ENCODE assay signal across 1 cellular context in the genomic region with DNA sequence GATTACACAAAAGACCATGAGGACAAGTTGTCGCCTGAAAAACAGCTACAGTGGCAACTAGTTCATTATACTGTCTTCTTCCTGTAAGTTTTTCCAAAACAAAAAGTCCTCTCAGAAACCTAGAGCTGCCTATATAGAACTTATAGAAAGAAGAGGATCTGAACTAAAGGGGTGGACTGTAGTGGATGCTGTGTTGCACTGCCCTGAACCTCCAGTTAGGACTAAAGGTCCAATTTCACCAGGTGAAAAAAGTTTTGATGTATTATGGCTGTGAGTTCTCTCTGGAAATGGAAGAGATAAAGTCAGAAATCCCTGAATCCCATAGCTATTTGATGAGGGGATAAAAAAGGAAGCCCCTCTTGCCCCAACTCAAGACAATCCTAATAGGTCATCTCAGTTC.
TF ChIP-seq lines count a peak whose summit lies in the region.

No MANE protein-coding gene starts in this region.

TF ChIP-seq in HepG2, 621 proteins besides CTCF, POLR2A, EP300 and RAD21 (continued from another document):
- TF ChIP-seq, protein P1, sequence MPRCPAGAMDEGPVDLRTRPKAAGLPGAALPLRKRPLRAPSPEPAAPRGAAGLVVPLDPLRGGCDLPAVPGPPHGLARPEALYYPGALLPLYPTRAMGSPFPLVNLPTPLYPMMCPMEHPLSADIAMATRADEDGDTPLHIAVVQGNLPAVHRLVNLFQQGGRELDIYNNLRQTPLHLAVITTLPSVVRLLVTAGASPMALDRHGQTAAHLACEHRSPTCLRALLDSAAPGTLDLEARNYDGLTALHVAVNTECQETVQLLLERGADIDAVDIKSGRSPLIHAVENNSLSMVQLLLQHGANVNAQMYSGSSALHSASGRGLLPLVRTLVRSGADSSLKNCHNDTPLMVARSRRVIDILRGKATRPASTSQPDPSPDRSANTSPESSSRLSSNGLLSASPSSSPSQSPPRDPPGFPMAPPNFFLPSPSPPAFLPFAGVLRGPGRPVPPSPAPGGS (CRISPR knock-in tag; IDR thresholded peaks at IDR 0.05) = no peak
- no peak for TF ChIP-seq THYN1 (CRISPR knock-in tag; IDR thresholded peaks at IDR 0.05; ENCODE audit: borderline replicate concordance, low read depth)
- TF ChIP-seq, protein P2, sequence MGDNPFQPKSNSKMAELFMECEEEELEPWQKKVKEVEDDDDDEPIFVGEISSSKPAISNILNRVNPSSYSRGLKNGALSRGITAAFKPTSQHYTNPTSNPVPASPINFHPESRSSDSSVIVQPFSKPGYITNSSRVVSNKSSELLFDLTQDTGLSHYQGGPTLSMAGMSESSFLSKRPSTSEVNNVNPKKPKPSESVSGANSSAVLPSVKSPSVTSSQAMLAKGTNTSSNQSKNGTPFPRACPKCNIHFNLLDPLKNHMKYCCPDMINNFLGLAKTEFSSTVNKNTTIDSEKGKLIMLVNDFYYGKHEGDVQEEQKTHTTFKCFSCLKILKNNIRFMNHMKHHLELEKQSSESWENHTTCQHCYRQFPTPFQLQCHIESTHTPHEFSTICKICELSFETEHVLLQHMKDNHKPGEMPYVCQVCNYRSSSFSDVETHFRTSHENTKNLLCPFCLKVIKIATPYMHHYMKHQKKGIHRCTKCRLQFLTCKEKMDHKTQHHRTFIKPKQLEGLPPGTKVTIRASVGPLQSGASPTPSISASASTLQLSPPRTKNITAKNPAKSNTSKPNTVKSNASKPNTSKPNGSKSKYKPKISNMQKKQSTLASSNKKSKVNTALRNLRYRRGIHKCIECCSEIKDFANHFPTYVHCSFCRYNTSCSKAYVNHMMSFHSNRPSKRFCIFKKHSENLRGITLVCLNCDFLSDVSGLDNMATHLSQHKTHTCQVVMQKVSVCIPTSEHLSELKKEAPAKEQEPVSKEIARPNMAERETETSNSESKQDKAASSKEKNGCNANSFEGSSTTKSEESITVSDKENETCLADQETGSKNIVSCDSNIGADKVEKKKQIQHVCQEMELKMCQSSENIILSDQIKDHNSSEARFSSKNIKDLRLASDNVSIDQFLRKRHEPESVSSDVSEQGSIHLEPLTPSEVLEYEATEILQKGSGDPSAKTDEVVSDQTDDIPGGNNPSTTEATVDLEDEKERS (CRISPR knock-in tag; IDR thresholded peaks at IDR 0.05) = 0 out of 2 replicates have a peak, but pooled peaks have one; percentile 72
- TF ChIP-seq, protein P3, sequence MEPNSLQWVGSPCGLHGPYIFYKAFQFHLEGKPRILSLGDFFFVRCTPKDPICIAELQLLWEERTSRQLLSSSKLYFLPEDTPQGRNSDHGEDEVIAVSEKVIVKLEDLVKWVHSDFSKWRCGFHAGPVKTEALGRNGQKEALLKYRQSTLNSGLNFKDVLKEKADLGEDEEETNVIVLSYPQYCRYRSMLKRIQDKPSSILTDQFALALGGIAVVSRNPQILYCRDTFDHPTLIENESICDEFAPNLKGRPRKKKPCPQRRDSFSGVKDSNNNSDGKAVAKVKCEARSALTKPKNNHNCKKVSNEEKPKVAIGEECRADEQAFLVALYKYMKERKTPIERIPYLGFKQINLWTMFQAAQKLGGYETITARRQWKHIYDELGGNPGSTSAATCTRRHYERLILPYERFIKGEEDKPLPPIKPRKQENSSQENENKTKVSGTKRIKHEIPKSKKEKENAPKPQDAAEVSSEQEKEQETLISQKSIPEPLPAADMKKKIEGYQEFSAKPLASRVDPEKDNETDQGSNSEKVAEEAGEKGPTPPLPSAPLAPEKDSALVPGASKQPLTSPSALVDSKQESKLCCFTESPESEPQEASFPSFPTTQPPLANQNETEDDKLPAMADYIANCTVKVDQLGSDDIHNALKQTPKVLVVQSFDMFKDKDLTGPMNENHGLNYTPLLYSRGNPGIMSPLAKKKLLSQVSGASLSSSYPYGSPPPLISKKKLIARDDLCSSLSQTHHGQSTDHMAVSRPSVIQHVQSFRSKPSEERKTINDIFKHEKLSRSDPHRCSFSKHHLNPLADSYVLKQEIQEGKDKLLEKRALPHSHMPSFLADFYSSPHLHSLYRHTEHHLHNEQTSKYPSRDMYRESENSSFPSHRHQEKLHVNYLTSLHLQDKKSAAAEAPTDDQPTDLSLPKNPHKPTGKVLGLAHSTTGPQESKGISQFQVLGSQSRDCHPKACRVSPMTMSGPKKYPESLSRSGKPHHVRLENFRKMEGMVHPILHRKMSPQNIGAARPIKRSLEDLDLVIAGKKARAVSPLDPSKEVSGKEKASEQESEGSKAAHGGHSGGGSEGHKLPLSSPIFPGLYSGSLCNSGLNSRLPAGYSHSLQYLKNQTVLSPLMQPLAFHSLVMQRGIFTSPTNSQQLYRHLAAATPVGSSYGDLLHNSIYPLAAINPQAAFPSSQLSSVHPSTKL (CRISPR knock-in tag; IDR thresholded peaks at IDR 0.05) = no peak
